7 cellular contexts compared by ENCODE assay signal in the genomic region with DNA sequence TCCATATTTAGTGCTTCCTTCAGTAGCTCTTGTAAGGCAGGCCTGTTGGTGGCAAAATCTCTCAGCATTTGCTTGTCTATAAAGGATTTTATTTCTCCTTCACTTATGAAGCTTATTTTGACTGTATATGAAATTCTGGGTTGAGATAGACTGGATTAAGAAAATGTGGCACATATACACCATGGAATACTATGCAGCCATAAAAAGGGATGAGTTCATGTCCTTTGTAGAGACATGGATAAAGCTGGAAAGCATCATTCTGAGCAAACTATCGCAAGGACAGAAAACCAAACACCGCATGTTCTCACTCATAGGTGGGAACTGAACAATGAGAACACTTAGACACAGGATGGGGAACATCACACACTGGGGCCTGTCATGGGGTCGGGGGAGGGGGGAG.
DNase-seq lines count a peak whose midpoint lies in the region; ATAC-seq and TF ChIP-seq lines count a peak whose summit lies in the region.
"Not testable (repeated sequence)": the region's sequence is repeated elsewhere in the genome, so short reads cannot be mapped to it uniquely, and the experiment has no call there.

No MANE protein-coding gene starts in this region.

- H2BK15ac ChIP-seq in H9 (ENCODE audit: low read depth, low read length): not testable (repeated sequence)

- H3K14ac ChIP-seq in H9 (ENCODE audit: insufficient read depth, low read length): not testable (repeated sequence)

- H3K4me3 Mint-ChIP-seq in H9 (peak overlapping the region; percentile 75 to 82; a peak in 3 of 5 replicates), endodermal cell (peak overlapping the region; percentile 77), neural crest cell (peak overlapping the region; percentile 95), progenitor cell of endocrine pancreas (ENCODE audit: low read depth) (peak overlapping the region; percentile 92)
- peak overlapping the region; percentile 67 for H3K4me3 Mint-ChIP-seq in activated CD4-positive, alpha-beta T cell treated with anti-CD3 and anti-CD28 coated beads, Interleukin-2, amount 10 ng/mL, durations not matched to agents 7 days and 5 days

- WGBS in H9 (ENCODE audit: extremely low coverage, insufficient read length, low lambda C conversion rate): no CpG with 5 or more reads among the region's 3 CpGs
- WGBS in endodermal cell (ENCODE audit: insufficient coverage in 1 of 2, insufficient read length in 1 of 2), 2 experiments: 92 to 100% methylated on average over 1 to 2 of the region's 3 CpGs

- H3K23ac ChIP-seq in H9 (ENCODE audit: insufficient read length, low read depth, low read length): not testable (repeated sequence)

- not testable (repeated sequence) for H4K91ac ChIP-seq in H9 (ENCODE audit: insufficient read length, low read depth, low read length)

- not testable (repeated sequence) for H3K56ac ChIP-seq in H9 (ENCODE audit: insufficient read length, low read depth, low read length)

- H3K27ac ChIP-seq in H9 (ENCODE audit: insufficient read length, low read depth, low read length); PC-3 (ENCODE audit: low read length); endodermal cell (ENCODE audit: low read depth, low read length); iPS-18a (ENCODE audit: low read length): not testable (repeated sequence)

- not testable (repeated sequence) for H3K4me2 ChIP-seq in H9 (ENCODE audit: insufficient read depth, insufficient read length, low read length); PC-3 (ENCODE audit: low read length)

- peaks cover 34 to 44% of the 10 kb centered on the region in 2 experiments for H3K9me3 Mint-ChIP-seq in H9
- not testable (repeated sequence) for H3K9me3 Mint-ChIP-seq in activated CD4-positive, alpha-beta T cell treated with anti-CD3 and anti-CD28 coated beads, Interleukin-2, amount 10 ng/mL, durations not matched to agents 7 days and 5 days
- peaks cover 44% of the 10 kb centered on the region for H3K9me3 Mint-ChIP-seq in endodermal cell
- H3K9me3 Mint-ChIP-seq in neural crest cell: peaks cover 11% of the 10 kb centered on the region
- peaks cover 23% of the 10 kb centered on the region for H3K9me3 Mint-ChIP-seq in progenitor cell of endocrine pancreas (ENCODE audit: low read depth)

- not testable (repeated sequence) for H3K4me1 ChIP-seq in H9 (ENCODE audit: insufficient read depth, low read length); PC-3 (ENCODE audit: insufficient read depth, low read length); endodermal cell (ENCODE audit: control insufficient read depth, insufficient read depth, low read length); iPS-18a (ENCODE audit: control insufficient read depth, low read depth, low read length)

- H2AFZ ChIP-seq in H9 (ENCODE audit: low read length); PC-3 (ENCODE audit: low read length): not testable (repeated sequence)

- DNase-seq in H9; PC-3; activated CD4-positive, alpha-beta T cell treated with anti-CD3 and anti-CD28 coated beads, Interleukin-2, amount 10 ng/mL, durations not matched to agents 7 days and 5 days; endodermal cell; neural crest cell (ENCODE audit: low read depth, low spot score); progenitor cell of endocrine pancreas (ENCODE audit: low spot score, unreplicated experiment): not testable (repeated sequence)

- not testable (repeated sequence) for H3K27me3 ChIP-seq in H9 (ENCODE audit: insufficient read depth, low read length); PC-3 (ENCODE audit: low read length); endodermal cell (ENCODE audit: control insufficient read depth, insufficient read depth, low read length, poor library complexity, severe bottlenecking); iPS-18a (ENCODE audit: control insufficient read depth, insufficient read depth, low read length)

- H2BK5ac ChIP-seq in H9 (ENCODE audit: insufficient read length, low read length): not testable (repeated sequence)

- not testable (repeated sequence) for H2AK5ac ChIP-seq in H9 (ENCODE audit: insufficient read length, low read length)

- CTCF ChIA-PET in PC-3 (lab: Charles Lee); activated CD4-positive, alpha-beta T cell treated with anti-CD3 and anti-CD28 coated beads, Interleukin-2, amount 10 ng/mL, durations not matched to agents 7 days and 5 days (lab: Charles Lee): not testable (repeated sequence)

- POLR2A ChIA-PET in PC-3 (lab: Charles Lee; ENCODE audit: unreplicated experiment); activated CD4-positive, alpha-beta T cell treated with anti-CD3 and anti-CD28 coated beads, Interleukin-2, amount 10 ng/mL, durations not matched to agents 7 days and 5 days (lab: Charles Lee): not testable (repeated sequence)

- H3K79me1 ChIP-seq in H9 (ENCODE audit: insufficient read depth, low read depth, low read length, poor library complexity, severe bottlenecking): not testable (repeated sequence)

- H4K5ac ChIP-seq in H9 (ENCODE audit: insufficient read length, low read depth, low read length): not testable (repeated sequence)

- not testable (repeated sequence) for H2BK120ac ChIP-seq in H9 (ENCODE audit: low read depth, low read length, poor library complexity, severe bottlenecking)

- not testable (repeated sequence) for H3K23me2 ChIP-seq in H9 (ENCODE audit: insufficient read length, low read depth, low read length, poor library complexity, severe bottlenecking)

- not testable (repeated sequence) for H3F3A ChIP-seq in PC-3 (ENCODE audit: low read length, unreplicated experiment)

- not testable (repeated sequence) for H3K36me3 ChIP-seq in PC-3 (ENCODE audit: low read depth, low read length); endodermal cell (ENCODE audit: control insufficient read depth, insufficient read depth, low read length); iPS-18a (ENCODE audit: control insufficient read depth, low read depth, low read length)

- not testable (repeated sequence) for TF ChIP-seq CTCF in H9 (conservative IDR thresholded peaks at IDR 0.05); PC-3 (conservative IDR thresholded peaks at IDR 0.05; ENCODE audit: low read depth, low read length); endodermal cell (conservative IDR thresholded peaks at IDR 0.05); neural crest cell (conservative IDR thresholded peaks at IDR 0.05); progenitor cell of endocrine pancreas (IDR thresholded peaks at IDR 0.05; ENCODE audit: unreplicated experiment)

- H3K4ac ChIP-seq in H9 (ENCODE audit: low read depth, low read length): not testable (repeated sequence)

- not testable (repeated sequence) for BruUV-seq in PC-3 (replicated peaks; lab: Mats Ljungman, UMichigan)

- H3K4me3 ChIP-seq in PC-3 (ENCODE audit: low read length) (peak overlapping the region; percentile 57; the same call in 1 of the 2 replicates), endodermal cell (ENCODE audit: low read length) (peak overlapping the region; percentile 84), iPS-18a (ENCODE audit: low read length) (peak overlapping the region; percentile 57)

- H3K9me3 ChIP-seq in H9 (ENCODE audit: control insufficient read depth, low read depth, low read length); PC-3 (ENCODE audit: low read length); endodermal cell (ENCODE audit: control insufficient read depth, low read length); iPS-18a (ENCODE audit: control insufficient read depth, low read depth, low read length): not testable (repeated sequence)

- H3K36me3 Mint-ChIP-seq in H9 (ENCODE audit: insufficient read depth in 1 of 3, low read depth in 3 of 3): peaks cover 22 to 41% (median 31%) of the 10 kb centered on the region in 3 experiments
- H3K36me3 Mint-ChIP-seq in activated CD4-positive, alpha-beta T cell treated with anti-CD3 and anti-CD28 coated beads, Interleukin-2, amount 10 ng/mL, durations not matched to agents 7 days and 5 days (ENCODE audit: low read depth): not testable (repeated sequence)
- H3K36me3 Mint-ChIP-seq in endodermal cell (ENCODE audit: low read depth): peaks cover 20% of the 10 kb centered on the region
- H3K36me3 Mint-ChIP-seq in neural crest cell (ENCODE audit: low read depth): peaks cover 23% of the 10 kb centered on the region
- peaks cover 23% of the 10 kb centered on the region for H3K36me3 Mint-ChIP-seq in progenitor cell of endocrine pancreas (ENCODE audit: insufficient read depth)

- H3K79me2 ChIP-seq in H9 (ENCODE audit: insufficient read depth, low read length); PC-3 (ENCODE audit: low read length): not testable (repeated sequence)

- H3K27ac Mint-ChIP-seq in H9; activated CD4-positive, alpha-beta T cell treated with anti-CD3 and anti-CD28 coated beads, Interleukin-2, amount 10 ng/mL, durations not matched to agents 7 days and 5 days; endodermal cell; neural crest cell (ENCODE audit: unreplicated experiment): not testable (repeated sequence)
- H3K27ac Mint-ChIP-seq in progenitor cell of endocrine pancreas: peak overlapping the region; percentile 37

- H3K18ac ChIP-seq in H9 (ENCODE audit: insufficient read length, low read depth, low read length): not testable (repeated sequence)

- not testable (repeated sequence) for H4K8ac ChIP-seq in H9 (replicated peaks; ENCODE audit: insufficient read length, low read depth, low read length)

- H3T11ph ChIP-seq in H9 (ENCODE audit: low read length): not testable (repeated sequence)

- peaks cover 3 to 13% of the 10 kb centered on the region in 2 experiments for H3K4me1 Mint-ChIP-seq in H9
- not testable (repeated sequence) for H3K4me1 Mint-ChIP-seq in activated CD4-positive, alpha-beta T cell treated with anti-CD3 and anti-CD28 coated beads, Interleukin-2, amount 10 ng/mL, durations not matched to agents 7 days and 5 days; endodermal cell; progenitor cell of endocrine pancreas (ENCODE audit: low read depth)
- H3K4me1 Mint-ChIP-seq in neural crest cell: peaks cover 14% of the 10 kb centered on the region

- intact Hi-C loops in PC-3 (cut with micrococcal nuclease): not testable (repeated sequence)

- H4K20me1 ChIP-seq in H9 (ENCODE audit: control insufficient read depth, insufficient read depth, insufficient read length); PC-3 (ENCODE audit: low read length): not testable (repeated sequence)

- not testable (repeated sequence) for H3K9ac ChIP-seq in H9 (ENCODE audit: extremely low read depth, insufficient read length, low read length); PC-3 (ENCODE audit: low read length); endodermal cell (ENCODE audit: extremely low read depth, low read length, poor library complexity, severe bottlenecking); iPS-18a (ENCODE audit: low read length)

- not testable (repeated sequence) for H3K9me2 ChIP-seq in PC-3 (replicated peaks; ENCODE audit: low read length)

- H2BK20ac ChIP-seq in H9 (ENCODE audit: low read depth, low read length, poor library complexity, severe bottlenecking): not testable (repeated sequence)

- not testable (repeated sequence) for H2BK12ac ChIP-seq in H9 (ENCODE audit: insufficient read length, low read depth, low read length)

- ATAC-seq in PC-3: not testable (repeated sequence)

- H3K27me3 Mint-ChIP-seq in H9 (ENCODE audit: low read depth); activated CD4-positive, alpha-beta T cell treated with anti-CD3 and anti-CD28 coated beads, Interleukin-2, amount 10 ng/mL, durations not matched to agents 7 days and 5 days; endodermal cell (ENCODE audit: insufficient read depth); neural crest cell (ENCODE audit: low read depth); progenitor cell of endocrine pancreas: not testable (repeated sequence)
